In genomic region chr19:1251503-1252220, GRCh38 we compare ENCODE assay signal across 6 cellular contexts. TPM values are rescaled to one million over a fixed set of nuclear protein-coding genes. Genes with fewer than 3 reads are reported as not detected.
DNase-seq lines count a peak whose midpoint lies in the region; ATAC-seq, FAIRE-seq and TF ChIP-seq lines count a peak whose summit lies in the region.

No MANE protein-coding gene starts in this region.

- H3K4me2 ChIP-seq in OCI-LY3 (ENCODE audit: low read length) = peak overlapping the region; percentile 100

- H3K27ac ChIP-seq in OCI-LY3 (ENCODE audit: low read length) = peak overlapping the region; percentile 92
- peak overlapping the region; percentile 97 to 99 (median 98) for H3K27ac ChIP-seq in pancreas

- TF ChIP-seq CTCF in CD14-positive monocyte (IDR thresholded peaks at IDR 0.05) = no peak
- no peak for TF ChIP-seq CTCF in OCI-LY3 (IDR thresholded peaks at IDR 0.05; ENCODE audit: low read depth, low read length)
- TF ChIP-seq CTCF in choroid plexus epithelial cell (conservative IDR thresholded peaks at IDR 0.05; ENCODE audit: low read depth, low read length) = no peak
- no peak for TF ChIP-seq CTCF in pancreas (IDR thresholded peaks at IDR 0.05)

- H4K20me1 ChIP-seq in OCI-LY3 (ENCODE audit: insufficient read depth, low read length) = peaks cover 11% of the 10 kb centered on the region; the same call in 1 of the 2 replicates

- H3K4me1 Mint-ChIP-seq in CD14-positive monocyte = peaks cover 28% of the 10 kb centered on the region

- FAIRE-seq in pancreas (lab: Jason Lieb, UNC) (no peak), RCC 7860 (lab: Jason Lieb, UNC) (no peak)

- peak overlapping the region; percentile 95 to 97 for H3K4me3 Mint-ChIP-seq in CD14-positive monocyte

- H3K9me3 Mint-ChIP-seq in CD14-positive monocyte = peaks cover 0 to 2% (median 0%) of the 10 kb centered on the region in 7 donors

- H3K36me3 Mint-ChIP-seq in CD14-positive monocyte = peaks cover 30 to 38% of the 10 kb centered on the region in 2 donors

- H3K4me3 ChIP-seq in OCI-LY3 (ENCODE audit: low read length) (peak overlapping the region; percentile 88), choroid plexus epithelial cell (ENCODE audit: low read depth, low read length) (peak overlapping the region; percentile 78), pancreas (peak overlapping the region; percentile 84 to 96 (median 90))

- peak; percentile 80 for DNase-seq in CD14-positive monocyte (ENCODE audit: low spot score)
- peak; percentile 50 for DNase-seq in choroid plexus epithelial cell (ENCODE audit: low read depth)
- peak in 5 of 6 donors; percentile 86 to 91 (median 90) for DNase-seq in pancreas
- DNase-seq in RCC 7860 (ENCODE audit: low spot score) = no peak

- peak overlapping the region; percentile 93 to 98 (median 96) for H3K27ac Mint-ChIP-seq in CD14-positive monocyte

- peaks cover 0 to 4% (median 0%) of the 10 kb centered on the region in 3 donors for H3K27me3 Mint-ChIP-seq in CD14-positive monocyte (ENCODE audit: low read depth in 3 of 3)

- H3K27me3 ChIP-seq in OCI-LY3 (ENCODE audit: low read depth, low read length) (no peaks in the 10 kb centered on the region), pancreas (no peaks in the 10 kb centered on the region)

- H3K4me1 ChIP-seq in OCI-LY3 (ENCODE audit: low read length) (peaks cover 27% of the 10 kb centered on the region), pancreas (peaks cover 12 to 36% (median 25%) of the 10 kb centered on the region in 3 donors)

- H3K9me3 ChIP-seq in OCI-LY3 (ENCODE audit: insufficient read depth, low read length) = no peaks in the 10 kb centered on the region
- no peaks in the 10 kb centered on the region for H3K9me3 ChIP-seq in pancreas

- intact Hi-C loops in CD14-positive monocyte (cut with micrococcal nuclease) (loop anchor here in 1 of 2 donors (1.0 kb wide), 1 partner anchor 9 kb away; no protein-coding TSS in a partner anchor), pancreas (cut with DNase I) (no loop called here)

- ATAC-seq in pancreas (peak; percentile 2 to 36 (median 9)), HG02763 (IDR thresholded peaks at IDR 0.05; ENCODE audit: unreplicated experiment) (no peak)

- 1% methylated on average over 26 to 31 of the region's 31 CpGs for WGBS in pancreas, 2 donors

- peaks cover 61% of the 10 kb centered on the region for H3K79me2 ChIP-seq in OCI-LY3 (ENCODE audit: low read length)

- peak overlapping the region; percentile 98 for H3K9ac ChIP-seq in OCI-LY3 (ENCODE audit: low read length)

- H2AFZ ChIP-seq in OCI-LY3 (ENCODE audit: low read depth, low read length) = no peak overlapping the region

- H3K36me3 ChIP-seq in OCI-LY3 (replicated peaks; ENCODE audit: low read depth, low read length) (peaks cover 45% of the 10 kb centered on the region), pancreas (peaks cover 8 to 29% (median 27%) of the 10 kb centered on the region in 3 donors)

RNA-seq across cellular contexts. Expression of gene MIDN, which starts 3.3 kb away (rescaled TPM):
- 10 to 100 TPM in 1 of 2 donors, 1 to 10 TPM in 1; 5.6 to 11.0 TPM for polyA plus RNA-seq in CD14-positive monocyte
- total RNA-seq in pancreas = 10 to 100 TPM; 32.1 to 78.0 (median 49.1) TPM
- 10 to 100 TPM; 36.6 to 49.1 TPM for polyA plus RNA-seq in pancreas

RNA-seq across cellular contexts. Expression of gene ATP5F1D, which starts 10.1 kb away (rescaled TPM):
- polyA plus RNA-seq in CD14-positive monocyte = 100 to 1,000 TPM; 143 to 160 TPM
- 100 to 1,000 TPM in 5 of 6 donors, 10 to 100 TPM in 1; 97.3 to 192 (median 149) TPM for total RNA-seq in pancreas
- 100 to 1,000 TPM; 173 to 515 TPM for polyA plus RNA-seq in pancreas

RNA-seq across cellular contexts. Expression of gene CBARP, which starts 13.9 kb away (rescaled TPM):
- polyA plus RNA-seq in CD14-positive monocyte = not detected
- total RNA-seq in pancreas = 1 to 10 TPM in 1 of 6 donors, under 1 TPM in 5; 0.16 to 1.1 (median 0.51) TPM
- polyA plus RNA-seq in pancreas = 1 to 10 TPM; 2.0 to 2.6 TPM

RNA-seq across cellular contexts. Expression of gene CIRBP, which starts 17.5 kb away (rescaled TPM):
- polyA plus RNA-seq in CD14-positive monocyte = 10 to 100 TPM; 39.6 to 51.1 TPM
- 100 to 1,000 TPM; 232 to 607 (median 483) TPM for total RNA-seq in pancreas
- 1,000 to 10,000 TPM in 1 of 2 donors, 100 to 1,000 TPM in 1; 802 to 1,009 TPM for polyA plus RNA-seq in pancreas

RNA-seq across cellular contexts. Expression of gene FAM174C, which starts 23.7 kb away (rescaled TPM):
- 10 to 100 TPM; 40.0 to 56.2 TPM for polyA plus RNA-seq in CD14-positive monocyte
- total RNA-seq in pancreas = 10 to 100 TPM; 16.1 to 26.1 (median 22.9) TPM
- polyA plus RNA-seq in pancreas = 10 to 100 TPM; 69.8 to 83.4 TPM
